ENCODE assay signal across 26 cellular contexts in the genomic region with DNA sequence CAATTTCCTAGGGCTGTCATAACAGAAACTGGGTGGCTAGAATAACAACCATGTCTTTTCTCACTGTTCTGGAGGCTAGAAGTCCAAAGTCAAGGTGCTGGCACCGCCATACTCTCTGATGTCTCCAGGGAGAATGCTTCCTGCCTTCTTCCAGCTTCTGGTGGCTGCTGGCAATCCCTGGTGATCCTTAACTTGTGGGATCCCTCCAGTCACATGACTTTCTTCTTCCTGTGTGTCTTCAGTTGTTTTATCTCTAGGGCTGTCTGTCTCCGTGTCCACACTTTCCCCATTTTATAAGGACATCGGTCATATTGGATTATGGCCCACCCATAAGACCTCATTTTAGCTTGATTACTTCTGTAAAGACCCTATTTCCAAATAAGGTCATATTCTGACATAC. TPM values are rescaled to one million over a fixed set of nuclear protein-coding genes. Genes with fewer than 3 reads are reported as not detected.
"Had no signal": no experiment of that assay in that cellular context is flagged by ENCODE, and none has a peak within 500 bp of the region (broad histone marks: within the 10 kb centered on the region; RNA-seq: fewer than 3 reads in every experiment).

No MANE protein-coding gene starts in this region.

- H3K27me3 ChIP-seq: SJCRH30 had no signal

- H3K27ac ChIP-seq: KMS-11, RWPE1, SJCRH30 had no signal

- FAIRE-seq: HepG2 had no signal

- H3K9me3 ChIP-seq: SJCRH30 had no signal

- H3K36me3 ChIP-seq: SJCRH30 had no signal

- DNase-seq: IMR-90, Kasumi-1, MM.1S, NCI-H1092 treated with DMSO at 0.1 percent for 48 hours, NCI-H1436, NCI-H187, NCI-H2029, NCI-H2081 treated with DMSO at 0.1 percent for 48 hours, NCI-H2171, NCI-H226, NCI-H446, NCI-H510A, NCI-H524 treated with DMSO at 0.1 percent for 48 hours, NCI-H69, NCI-H774, PC-3, SHP77 treated with DMSO at 0.1 percent for 48 hours, SJCRH30, T-helper 1 cell had no signal

- H3K4me3 ChIP-seq: SJCRH30 had no signal

- ATAC-seq: HepG2, Panc1, PC-3, SK-N-SH treated with all-trans-retinoic acid at 6 μM for 48 hours had no signal

- H3K4me2 ChIP-seq: KMS-11 had no signal

- H3K9ac ChIP-seq: KMS-11 had no signal

- H3K4me1 ChIP-seq: SJCRH30 had no signal

RNA-seq across cellular contexts. Expression of a gene that starts 6.0 kb away (rescaled TPM):
- total RNA-seq: HepG2, HT1080, IMR-90, PC-3, SJCRH30 had no signal
- polyA plus RNA-seq: HepG2, IMR-90 had no signal

RNA-seq across cellular contexts. Expression of a gene that starts 46.7 kb away (rescaled TPM):
- total RNA-seq: HepG2, HT1080, IMR-90, M059J, SJCRH30 had no signal
- polyA plus RNA-seq: HepG2, IMR-90 had no signal
